Comparison of ENCODE assay signal across 34 cellular contexts in genomic region chr2:5515693-5516092, GRCh38.
"Had no signal": no experiment of that assay in that cellular context is flagged by ENCODE, and none has a peak within 500 bp of the region (broad histone marks: within the 10 kb centered on the region; RNA-seq: fewer than 3 reads in every experiment).

No MANE protein-coding gene starts in this region.

- H3K4me2 ChIP-seq: KMS-11 had no signal

- H3K9me3 ChIP-seq: MG63 had no signal

- H3K27ac ChIP-seq: KMS-11 had no signal

- H3K27me3 ChIP-seq: MG63 had no signal

- H3K9ac ChIP-seq: KMS-11 had no signal

- H3K4me3 ChIP-seq: MG63 had no signal

- H3K36me3 ChIP-seq: MG63 had no signal

- DNase-seq: Karpas-422, Kasumi-1, MG63, MM.1S, MV-4-11, NCI-H1048, NCI-H1092, NCI-H1092 treated with DMSO at 0.1 percent for 48 hours, NCI-H1105, NCI-H1105 treated with DMSO at 0.1 percent for 48 hours, NCI-H1417, NCI-H1417 treated with DMSO at 0.1 percent for 48 hours, NCI-H1436, NCI-H1436 treated with DMSO at 0.1 percent for 48 hours, NCI-H146, NCI-H1694, NCI-H1694 treated with DMSO at 0.1 percent for 48 hours, NCI-H187, NCI-H187 treated with DMSO at 0.1 percent for 48 hours, NCI-H1930, NCI-H2029, NCI-H2029 treated with DMSO at 0.1 percent for 48 hours, NCI-H2081, NCI-H2081 treated with DMSO at 0.1 percent for 48 hours, NCI-H2107, NCI-H2171, NCI-H2171 treated with DMSO at 0.1 percent for 48 hours, NCI-H2227 treated with DMSO at 0.1 percent for 48 hours, NCI-H226, NCI-H345, NCI-H446, NCI-H446 treated with DMSO at 0.1 percent for 48 hours, NCI-H510A had no signal
